In genomic region chr11:122617926-122618325, GRCh38 we compare ENCODE assay signal across 29 cellular contexts.
"Had no signal": no experiment of that assay in that cellular context is flagged by ENCODE, and none has a peak within 500 bp of the region (broad histone marks: within the 10 kb centered on the region; RNA-seq: fewer than 3 reads in every experiment).

No MANE protein-coding gene starts in this region.

- H3K27ac Mint-ChIP-seq: activated CD4-positive, alpha-beta T cell treated with anti-CD3 and anti-CD28 coated beads, Interleukin-2, amount 10 ng/mL, durations not matched to agents 7 days and 5 days; activated CD8-positive, alpha-beta T cell treated with anti-CD3 and anti-CD28 coated beads for 36 hours; activated naive CD8-positive, alpha-beta T cell treated with anti-CD3 and anti-CD28 coated beads for 36 hours; activated T-helper 2 cell treated with anti-CD3 and anti-CD28 coated beads, Interferon-gamma antibody, Interleukin-2, Interleukin-4, amounts not matched to agents 10 μg/mL and 5 μg/mL and 100 μg/mL, durations not matched to agents 14 hours and 24 hours and 36 hours; brain; immature natural killer cell; mesothelial cell of epicardium; naive B cell; nephron progenitor cell; progenitor cell of endocrine pancreas; stimulated activated memory B cell treated with anti-CD40 and anti-IgM and Interleukin-4, amounts not matched to agents 10 μg/mL and 1 μg/mL and 100 μg/mL, for 72 hours; WTC11 had no signal

- H3K36me3 Mint-ChIP-seq: activated naive CD8-positive, alpha-beta T cell treated with anti-CD3 and anti-CD28 coated beads for 36 hours; brain; immature natural killer cell; mesothelial cell of epicardium; naive B cell; stimulated activated memory B cell treated with anti-CD40 and anti-IgM and Interleukin-4, amounts not matched to agents 10 μg/mL and 1 μg/mL and 100 μg/mL, for 72 hours; WTC11 had no signal

- FAIRE-seq: endothelial cell of umbilical vein, kidney, small intestine had no signal

- ATAC-seq: activated T-cell treated with anti-CD3 and anti-CD28 coated beads, Interleukin-2, amount 50 U/mL, for 4 hours; esophagus mucosa; stimulated activated memory B cell treated with anti-CD40 and anti-IgM and Interleukin-4, amounts not matched to agents 10 μg/mL and 1 μg/mL and 100 μg/mL, for 72 hours; WTC11 had no signal

- H3K4me3 Mint-ChIP-seq: activated CD4-positive, alpha-beta T cell treated with anti-CD3 and anti-CD28 coated beads, Interleukin-2, amount 10 ng/mL, durations not matched to agents 7 days and 5 days; activated CD8-positive, alpha-beta T cell treated with anti-CD3 and anti-CD28 coated beads for 36 hours; activated naive CD8-positive, alpha-beta T cell treated with anti-CD3 and anti-CD28 coated beads for 36 hours; activated T-cell treated with anti-CD3 and anti-CD28 coated beads, Interleukin-2, amount 50 U/mL, for 4 hours; brain; immature natural killer cell; mesothelial cell of epicardium; naive B cell; nephron progenitor cell; stimulated activated memory B cell treated with anti-CD40 and anti-IgM and Interleukin-4, amounts not matched to agents 10 μg/mL and 1 μg/mL and 100 μg/mL, for 72 hours; WTC11 had no signal

- DNase-seq: activated CD4-positive, alpha-beta T cell treated with anti-CD3 and anti-CD28 coated beads for 1 hour; activated CD4-positive, alpha-beta T cell treated with anti-CD3 and anti-CD28 coated beads, Interleukin-2, amount 10 ng/mL, durations not matched to agents 7 days and 5 days; activated CD8-positive, alpha-beta T cell treated with anti-CD3 and anti-CD28 coated beads for 36 hours; activated naive CD4-positive, alpha-beta T cell; activated naive CD8-positive, alpha-beta T cell treated with anti-CD3 and anti-CD28 coated beads for 36 hours; activated T-cell treated with anti-CD3 and anti-CD28 coated beads, Interleukin-2, amount 50 U/mL, for 4 hours; adrenal gland; cortex of kidney; heart left ventricle; hypothalamus; immature natural killer cell; kidney; naive B cell; nephron progenitor cell; ovary; retina; sigmoid colon; small intestine; stimulated activated CD4-positive, alpha-beta T cell treated with anti-CD3 and anti-CD28 coated beads, Interleukin-4, amount 100 ng/mL, for 24 hours; T-helper 2 cell; tibial artery had no signal

- H3K4me1 Mint-ChIP-seq: activated CD4-positive, alpha-beta T cell treated with anti-CD3 and anti-CD28 coated beads, Interleukin-2, amount 10 ng/mL, durations not matched to agents 7 days and 5 days; brain; immature natural killer cell; mesothelial cell of epicardium; stimulated activated memory B cell treated with anti-CD40 and anti-IgM and Interleukin-4, amounts not matched to agents 10 μg/mL and 1 μg/mL and 100 μg/mL, for 72 hours; WTC11 had no signal

- H3K9me3 Mint-ChIP-seq: activated T-helper 2 cell treated with anti-CD3 and anti-CD28 coated beads, Interferon-gamma antibody, Interleukin-2, Interleukin-4, amounts not matched to agents 10 μg/mL and 5 μg/mL and 100 μg/mL, durations not matched to agents 14 hours and 24 hours and 36 hours; immature natural killer cell; stimulated activated memory B cell treated with anti-CD40 and anti-IgM and Interleukin-4, amounts not matched to agents 10 μg/mL and 1 μg/mL and 100 μg/mL, for 72 hours had no signal

- H3K27me3 Mint-ChIP-seq: activated CD8-positive, alpha-beta T cell treated with anti-CD3 and anti-CD28 coated beads for 36 hours; activated naive CD8-positive, alpha-beta T cell treated with anti-CD3 and anti-CD28 coated beads for 36 hours had no signal
